In genomic region chr22:43293661-43294392, GRCh38 we compare ENCODE assay signal across 11 cellular contexts. TPM values are rescaled to one million over a fixed set of nuclear protein-coding genes. Genes with fewer than 3 reads are reported as not detected.
A peak's percentile ranks its signal among the peaks of the same experiment; 100 is the strongest.
DNase-seq lines count a peak whose midpoint lies in the region; ATAC-seq and TF ChIP-seq lines count a peak whose summit lies in the region.
"Had no signal": no experiment of that assay in that cellular context is flagged by ENCODE, and none has a peak within 500 bp of the region (broad histone marks: within the 10 kb centered on the region; RNA-seq: fewer than 3 reads in every experiment).

No MANE protein-coding gene starts in this region.

- no peak for TF ChIP-seq CTCF in C4-2B (conservative IDR thresholded peaks at IDR 0.05)

- intact Hi-C loops in head of caudate nucleus (cut with DNase I) = no loop called here

- ATAC-seq in GM21390 (IDR thresholded peaks at IDR 0.05; ENCODE audit: unreplicated experiment) = no peak

- DNase-seq in NCI-H2029 (lab: John Stamatoyannopoulos, UW) = peak; percentile 94
- DNase-seq in cerebellum (ENCODE audit: low spot score) = peak; percentile 70
- peak; percentile 91 for DNase-seq in mucosa of gallbladder (ENCODE audit: low spot score)
- DNase-seq in retina = no peak
- no peak for DNase-seq in head of caudate nucleus
- no peak for DNase-seq in cortex of kidney (lab: John Stamatoyannopoulos, UW)
- DNase-seq: cerebellar nuclear complex, DMS79 treated with DMSO at 0.1 percent for 48 hours, naive B cell had no signal

- H3K27ac ChIP-seq in C4-2B = peak overlapping the region; percentile 53

RNA-seq across cellular contexts. Expression of gene SCUBE1, which starts 49.3 kb away (rescaled TPM):
- total RNA-seq in cerebellum = 1.7 TPM
- total RNA-seq in mucosa of gallbladder = 1.7 TPM

Comparison
In these comparisons a context has a peak if more than half of its experiments do, and no peak if none do; other contexts are left out.
1. DNase-seq: peak in NCI-H2029 (single experiment), cerebellum (single experiment) and mucosa of gallbladder (single experiment); none in retina (single experiment), head of caudate nucleus (0 of 42) and cortex of kidney (single experiment).